ENCODE assay signal across 8 cellular contexts in the genomic region with DNA sequence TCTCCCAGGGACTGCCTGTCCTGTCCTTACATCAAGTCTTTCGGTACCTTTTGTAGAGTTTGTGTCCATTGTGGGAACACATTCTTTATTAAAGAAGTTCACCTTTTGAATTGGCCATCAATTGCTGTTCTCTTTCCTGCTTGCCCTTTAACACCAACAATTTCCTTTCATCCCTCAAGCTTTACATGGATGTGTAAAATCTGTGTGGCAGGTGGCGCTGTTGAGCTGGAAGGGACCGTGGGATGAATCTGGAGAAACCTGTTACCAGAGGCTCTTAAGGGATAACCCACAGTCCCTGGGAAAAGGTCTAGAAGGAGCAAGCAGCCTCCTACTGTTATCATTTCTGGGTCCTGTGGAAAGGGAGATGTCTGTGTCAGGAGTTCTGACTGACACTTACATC. TPM values are rescaled to one million over a fixed set of nuclear protein-coding genes. Genes with fewer than 3 reads are reported as not detected.
DNase-seq lines count a peak whose midpoint lies in the region; ATAC-seq and TF ChIP-seq lines count a peak whose summit lies in the region.

No MANE protein-coding gene starts in this region.

- peaks cover 18% of the 10 kb centered on the region for H3K27me3 ChIP-seq in cardiac muscle cell
- H3K27me3 ChIP-seq in psoas muscle (ENCODE audit: insufficient read depth in 3 of 3, low read length in 2 of 3): peaks cover 0 to 6% (median 0%) of the 10 kb centered on the region in 3 donors

- ATAC-seq in psoas muscle (peak in 3 of 4 donors; percentile 55 to 85 (median 72)), GM21360 (IDR thresholded peaks at IDR 0.05; ENCODE audit: unreplicated experiment) (no peak)

- no peaks in the 10 kb centered on the region for H3K4me1 ChIP-seq in cardiac muscle cell (ENCODE audit: low read depth)
- no peaks in the 10 kb centered on the region for H3K4me1 ChIP-seq in psoas muscle

- H3K36me3 ChIP-seq in cardiac muscle cell (no peaks in the 10 kb centered on the region), psoas muscle (ENCODE audit: insufficient read depth in 1 of 2, low read depth in 1 of 2) (no peaks in the 10 kb centered on the region)

- TF ChIP-seq CTCF in cardiac muscle cell (IDR thresholded peaks at IDR 0.05; ENCODE audit: low read depth, low read length) (peak; percentile 86), psoas muscle (IDR thresholded peaks at IDR 0.05) (peak; percentile 67)

- H3K27ac ChIP-seq in cardiac muscle cell (no peak overlapping the region), psoas muscle (no peak overlapping the region)

- 3 to 4% (median 4%) methylated on average over 3 of the region's 3 CpGs for WGBS in psoas muscle, 3 donors

- H3K4me3 ChIP-seq in cardiac muscle cell: no peak overlapping the region
- no peak overlapping the region for H3K4me3 ChIP-seq in psoas muscle

- no peaks in the 10 kb centered on the region for H3K9me3 ChIP-seq in cardiac muscle cell (ENCODE audit: low read depth)
- no peaks in the 10 kb centered on the region for H3K9me3 ChIP-seq in psoas muscle

- peak; percentile 43 for DNase-seq in NK-92 treated with Interleukin-12 subunit alpha and Interleukin-12 subunit beta, amount 100 ng/mL, for 24 hours (lab: John Stamatoyannopoulos, UW)
- DNase-seq in NK-92 (lab: John Stamatoyannopoulos, UW; ENCODE audit: unreplicated experiment) (no peak), NCI-H128 (lab: John Stamatoyannopoulos, UW; ENCODE audit: unreplicated experiment) (peak; percentile 55), SW 1271 (lab: John Stamatoyannopoulos, UW) (peak; percentile 46 to 82), cardiac muscle cell (ENCODE audit: low read depth in 1 of 2, low spot score in 1 of 2) (peak; percentile 56 to 77), psoas muscle (peak; percentile 75 to 84)
- peak; percentile 22 for DNase-seq in activated naive CD8-positive, alpha-beta T cell treated with anti-CD3 and anti-CD28 coated beads, Interleukin-2, amount 50 U/mL, for 16 hours (ENCODE audit: low read depth, low spot score)

- intact Hi-C loops in psoas muscle (cut with DNase I): loop anchor here (5.0 to 10.0 kb wide), 2 partner anchors 37 to 286 kb away; no protein-coding TSS in a partner anchor

RNA-seq across cellular contexts. Expression of a gene that starts 7.9 kb away (rescaled TPM):
- total RNA-seq in cardiac muscle cell: 19.1 and 30.0 TPM in 2 replicates
- polyA plus RNA-seq in cardiac muscle cell: 14.8 and 15.9 TPM in 2 replicates
- total RNA-seq in psoas muscle: 10 to 100 TPM; 11.0 to 14.6 (median 12.8) TPM
- polyA plus RNA-seq in psoas muscle: 10 to 100 TPM in 1 of 3 donors, 1 to 10 TPM in 2; 6.0 to 25.6 (median 8.6) TPM

RNA-seq across cellular contexts. Expression of a gene that starts 30.0 kb away (rescaled TPM):
- total RNA-seq in cardiac muscle cell (not detected in 2 replicates), psoas muscle (under 1 TPM in 3 of 4 donors, not detected in 1; 0.19 to 0.46 (median 0.27) TPM)
- polyA plus RNA-seq in cardiac muscle cell (not detected in 2 replicates), psoas muscle (under 1 TPM in 2 of 3 donors, not detected in 1; 0.09 to 0.13 TPM)
